1 cellular context compared by ENCODE assay signal in the genomic region with DNA sequence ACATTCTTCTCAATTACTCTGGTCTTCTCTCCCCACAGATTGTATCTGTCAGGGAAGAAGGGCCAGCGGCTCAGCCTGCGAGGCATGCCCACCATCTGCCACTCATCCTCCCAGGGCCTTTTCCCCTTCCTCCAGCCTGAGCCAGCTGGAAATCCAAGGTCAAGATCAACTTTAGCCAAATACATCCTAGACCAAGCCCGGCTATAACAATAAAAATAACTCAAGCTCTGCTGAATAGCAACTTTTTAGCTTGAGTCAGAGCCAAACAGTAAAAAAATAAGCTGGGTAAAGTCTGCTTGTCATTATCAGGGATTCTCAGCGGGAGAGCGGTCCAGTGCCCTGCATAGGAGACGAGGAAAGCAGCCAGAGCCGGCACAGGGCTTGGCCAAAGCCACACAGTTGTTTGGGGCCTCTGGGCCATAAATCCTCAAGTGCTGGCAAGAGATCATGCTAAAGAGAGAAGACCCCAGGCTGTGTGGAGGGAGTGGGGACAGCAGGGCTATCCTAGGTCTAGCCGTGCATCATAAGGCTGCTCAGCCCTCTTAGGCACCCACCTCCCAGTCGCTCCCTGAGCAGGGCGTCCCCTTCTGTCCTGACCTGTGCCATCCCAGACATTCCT.
TF ChIP-seq lines count a peak whose summit lies in the region.

No MANE protein-coding gene starts in this region.

TF ChIP-seq in SK-N-SH, 30 proteins besides CTCF, POLR2A, EP300 and RAD21 (continued from another document):
- TF ChIP-seq USF1 (IDR thresholded peaks at IDR 0.05; ENCODE audit: borderline replicate concordance, low read depth) (no peak), REST (IDR thresholded peaks at IDR 0.05; ENCODE audit: low read depth, low read length) (no peak), NRF1 (IDR thresholded peaks at IDR 0.05; ENCODE audit: low read depth, low read length) (no peak), MAX (IDR thresholded peaks at IDR 0.05; ENCODE audit: low read depth) (no peak), MXI1 (IDR thresholded peaks at IDR 0.05; ENCODE audit: low read depth, low read length) (no peak), JUND (IDR thresholded peaks at IDR 0.05) (no peak), USF2 (IDR thresholded peaks at IDR 0.05; ENCODE audit: borderline replicate concordance, low read depth, low read length) (no peak)
